ENCODE assay signal across 34 cellular contexts in genomic region chr10:2232479-2232878, GRCh38.
"Had no signal": no experiment of that assay in that cellular context is flagged by ENCODE, and none has a peak within 500 bp of the region (broad histone marks: within the 10 kb centered on the region; RNA-seq: fewer than 3 reads in every experiment).

No MANE protein-coding gene starts in this region.

- H3K4me1 ChIP-seq: breast epithelium, esophagus muscularis mucosa, heart right ventricle, left ventricle myocardium inferior, uterus had no signal

- H3K4me3 Mint-ChIP-seq: activated CD4-positive, alpha-beta memory T cell treated with anti-CD3 and anti-CD28 coated beads, Interleukin-2, amount 10 ng/mL, durations not matched to agents 7 days and 5 days; activated CD4-positive, alpha-beta T cell treated with anti-CD3 and anti-CD28 coated beads, Interleukin-2, amount 10 ng/mL, durations not matched to agents 7 days and 5 days; activated naive CD4-positive, alpha-beta T cell treated with anti-CD3 and anti-CD28 coated beads, Interleukin-2, amount 50 U/mL, for 24 hours; activated naive CD8-positive, alpha-beta T cell treated with anti-CD3 and anti-CD28 coated beads, Interleukin-2, amount 50 U/mL, for 24 hours; activated T-cell treated with anti-CD3 and anti-CD28 coated beads, Interleukin-2, amount 50 U/mL, for 4 hours; activated T-helper 17 cell treated with anti-CD3 and anti-CD28 coated beads, Interleukin-2, amount 50 U/mL, for 72 hours; endodermal cell; mesothelial cell of epicardium; naive B cell; nephron progenitor cell; stimulated activated effector memory CD8-positive, alpha-beta T cell treated with anti-CD3 and anti-CD28 coated beads, Interleukin-12 subunit alpha, Interleukin-12 subunit beta, amount 100 ng/mL, for 72 hours; stimulated activated naive CD8-positive, alpha-beta T cell treated with anti-CD3 and anti-CD28 coated beads, Interleukin-15, Interleukin-2, amounts not matched to agents 100 ng/mL and 50 ng/mL, for 24 hours; T-helper 1 cell treated with Interleukin-12 subunit alpha and Interleukin-12 subunit beta and Interleukin-4 antibody, amounts not matched to agents 30 μg/mL and 1 μg/mL, for 36 hours had no signal

- H3K4me3 ChIP-seq: breast epithelium, esophagus muscularis mucosa, heart right ventricle, left ventricle myocardium inferior, ovary, thoracic aorta, uterus had no signal

- FAIRE-seq: small intestine had no signal

- H3K9me3 ChIP-seq: breast epithelium, esophagus muscularis mucosa, neutrophil, ovary, thoracic aorta, uterus had no signal

- H3K4me1 Mint-ChIP-seq: activated CD4-positive, alpha-beta memory T cell treated with anti-CD3 and anti-CD28 coated beads, Interleukin-2, amount 10 ng/mL, durations not matched to agents 7 days and 5 days; activated CD4-positive, alpha-beta T cell treated with anti-CD3 and anti-CD28 coated beads, Interleukin-2, amount 10 ng/mL, durations not matched to agents 7 days and 5 days; activated naive CD4-positive, alpha-beta T cell treated with anti-CD3 and anti-CD28 coated beads, Interleukin-2, amount 50 U/mL, for 24 hours; activated naive CD8-positive, alpha-beta T cell treated with anti-CD3 and anti-CD28 coated beads, Interleukin-2, amount 50 U/mL, for 24 hours; activated T-helper 17 cell treated with anti-CD3 and anti-CD28 coated beads, Interleukin-2, amount 50 U/mL, for 72 hours; mesothelial cell of epicardium; naive B cell; nephron progenitor cell; stimulated activated effector memory CD8-positive, alpha-beta T cell treated with anti-CD3 and anti-CD28 coated beads, Interleukin-12 subunit alpha, Interleukin-12 subunit beta, amount 100 ng/mL, for 72 hours had no signal

- DNase-seq: activated CD4-positive, alpha-beta memory T cell treated with anti-CD3 and anti-CD28 coated beads, Interleukin-2, amount 10 ng/mL, durations not matched to agents 7 days and 5 days; activated CD4-positive, alpha-beta T cell treated with anti-CD3 and anti-CD28 coated beads, Interleukin-2, amount 10 ng/mL, durations not matched to agents 7 days and 5 days; activated CD4-positive, CD25-positive, alpha-beta regulatory T cell treated with anti-CD3 and anti-CD28 coated beads, Interleukin-2, amount 50 U/mL, for 72 hours; activated CD8-positive, alpha-beta memory T cell treated with anti-CD3 and anti-CD28 coated beads, Interleukin-2, amount 50 U/mL, for 48 hours; activated naive CD8-positive, alpha-beta T cell treated with anti-CD3 and anti-CD28 coated beads, Interleukin-2, amount 50 U/mL, for 24 hours; activated T-cell treated with anti-CD3 and anti-CD28 coated beads, Interleukin-2, amount 50 U/mL, for 4 hours; amygdala; central memory CD4-positive, alpha-beta T cell; endodermal cell; foreskin melanocyte; heart right ventricle; kidney glomerular epithelial cell; left ventricle myocardium inferior; mammary epithelial cell; naive B cell; nephron progenitor cell; ovary; small intestine; stimulated activated CD4-positive, alpha-beta T cell treated with anti-CD3 and anti-CD28 coated beads, Interleukin-4, amount 100 ng/mL, for 24 hours; T-helper 9 cell; trophoblast cell; uterus had no signal

- H3K27me3 Mint-ChIP-seq: activated CD4-positive, alpha-beta memory T cell treated with anti-CD3 and anti-CD28 coated beads, Interleukin-2, amount 10 ng/mL, durations not matched to agents 7 days and 5 days; activated CD4-positive, alpha-beta T cell treated with anti-CD3 and anti-CD28 coated beads, Interleukin-2, amount 10 ng/mL, durations not matched to agents 7 days and 5 days; activated naive CD4-positive, alpha-beta T cell treated with anti-CD3 and anti-CD28 coated beads, Interleukin-2, amount 50 U/mL, for 24 hours; activated naive CD8-positive, alpha-beta T cell treated with anti-CD3 and anti-CD28 coated beads, Interleukin-2, amount 50 U/mL, for 24 hours; activated T-helper 17 cell treated with anti-CD3 and anti-CD28 coated beads, Interleukin-2, amount 50 U/mL, for 72 hours; progenitor cell of endocrine pancreas had no signal

- H3K36me3 ChIP-seq: breast epithelium, esophagus muscularis mucosa, heart right ventricle, left ventricle myocardium inferior, neutrophil, ovary, thoracic aorta, uterus had no signal

- H3K36me3 Mint-ChIP-seq: activated naive CD4-positive, alpha-beta T cell treated with anti-CD3 and anti-CD28 coated beads, Interleukin-2, amount 50 U/mL, for 24 hours; mesothelial cell of epicardium; naive B cell; stimulated activated effector memory CD8-positive, alpha-beta T cell treated with anti-CD3 and anti-CD28 coated beads, Interleukin-12 subunit alpha, Interleukin-12 subunit beta, amount 100 ng/mL, for 72 hours had no signal

- H3K9me3 Mint-ChIP-seq: activated CD4-positive, alpha-beta memory T cell treated with anti-CD3 and anti-CD28 coated beads, Interleukin-2, amount 10 ng/mL, durations not matched to agents 7 days and 5 days; activated naive CD4-positive, alpha-beta T cell treated with anti-CD3 and anti-CD28 coated beads, Interleukin-2, amount 50 U/mL, for 24 hours; activated T-cell treated with anti-CD3 and anti-CD28 coated beads, Interleukin-2, amount 50 U/mL, for 4 hours; activated T-helper 17 cell treated with anti-CD3 and anti-CD28 coated beads, Interleukin-2, amount 50 U/mL, for 72 hours; endodermal cell; nephron progenitor cell; stimulated activated effector memory CD8-positive, alpha-beta T cell treated with anti-CD3 and anti-CD28 coated beads, Interleukin-12 subunit alpha, Interleukin-12 subunit beta, amount 100 ng/mL, for 72 hours; stimulated activated naive CD8-positive, alpha-beta T cell treated with anti-CD3 and anti-CD28 coated beads, Interleukin-15, Interleukin-2, amounts not matched to agents 100 ng/mL and 50 ng/mL, for 24 hours; T-helper 1 cell treated with Interleukin-12 subunit alpha and Interleukin-12 subunit beta and Interleukin-4 antibody, amounts not matched to agents 30 μg/mL and 1 μg/mL, for 36 hours had no signal

- H3K27ac ChIP-seq: breast epithelium, esophagus muscularis mucosa, heart right ventricle, left ventricle myocardium inferior, neutrophil, ovary, thoracic aorta, uterus had no signal

- H3K27me3 ChIP-seq: breast epithelium, esophagus muscularis mucosa, heart right ventricle, neutrophil, ovary, uterus had no signal

- H3K27ac Mint-ChIP-seq: activated CD4-positive, alpha-beta memory T cell treated with anti-CD3 and anti-CD28 coated beads, Interleukin-2, amount 10 ng/mL, durations not matched to agents 7 days and 5 days; activated CD4-positive, alpha-beta T cell treated with anti-CD3 and anti-CD28 coated beads, Interleukin-2, amount 10 ng/mL, durations not matched to agents 7 days and 5 days; activated naive CD4-positive, alpha-beta T cell treated with anti-CD3 and anti-CD28 coated beads, Interleukin-2, amount 50 U/mL, for 24 hours; activated naive CD8-positive, alpha-beta T cell treated with anti-CD3 and anti-CD28 coated beads, Interleukin-2, amount 50 U/mL, for 24 hours; activated T-helper 17 cell treated with anti-CD3 and anti-CD28 coated beads, Interleukin-2, amount 50 U/mL, for 72 hours; endodermal cell; mesothelial cell of epicardium; naive B cell; nephron progenitor cell; progenitor cell of endocrine pancreas; stimulated activated effector memory CD8-positive, alpha-beta T cell treated with anti-CD3 and anti-CD28 coated beads, Interleukin-12 subunit alpha, Interleukin-12 subunit beta, amount 100 ng/mL, for 72 hours; stimulated activated naive CD8-positive, alpha-beta T cell treated with anti-CD3 and anti-CD28 coated beads, Interleukin-15, Interleukin-2, amounts not matched to agents 100 ng/mL and 50 ng/mL, for 24 hours; T-helper 1 cell treated with Interleukin-12 subunit alpha and Interleukin-12 subunit beta and Interleukin-4 antibody, amounts not matched to agents 30 μg/mL and 1 μg/mL, for 36 hours had no signal

- ATAC-seq: activated naive CD8-positive, alpha-beta T cell treated with anti-CD3 and anti-CD28 coated beads, Interleukin-2, amount 50 U/mL, for 24 hours; activated T-cell treated with anti-CD3 and anti-CD28 coated beads, Interleukin-2, amount 50 U/mL, for 4 hours; activated T-helper 17 cell treated with anti-CD3 and anti-CD28 coated beads, Interleukin-2, amount 50 U/mL, for 72 hours; heart right ventricle; sciatic nerve; stimulated activated effector memory CD8-positive, alpha-beta T cell treated with anti-CD3 and anti-CD28 coated beads, Interleukin-12 subunit alpha, Interleukin-12 subunit beta, amount 100 ng/mL, for 72 hours had no signal
